Comparison of ENCODE assay signal across 8 cellular contexts in genomic region chr20:4949833-4950178, GRCh38. TPM values are rescaled to one million over a fixed set of nuclear protein-coding genes. Genes with fewer than 3 reads are reported as not detected.
DNase-seq lines count a peak whose midpoint lies in the region; ATAC-seq lines count a peak whose summit lies in the region.

No MANE protein-coding gene starts in this region.

- DNase-seq in CD1c-positive myeloid dendritic cell (ENCODE audit: extremely low spot score): peak; percentile 27
- DNase-seq in Kasumi-1 (lab: John Stamatoyannopoulos, UW): peak; percentile 10 to 50
- peak; percentile 8 to 14 for DNase-seq in activated T-cell treated with anti-CD3 and anti-CD28 coated beads, Interleukin-2, amount 50 U/mL, for 72 hours
- DNase-seq in germinal center (ENCODE audit: low spot score): peak; percentile 66
- DNase-seq in NCI-H1417 (lab: John Stamatoyannopoulos, UW): no peak

- no peaks in the 10 kb centered on the region for H3K27me3 Mint-ChIP-seq in activated T-cell treated with anti-CD3 and anti-CD28 coated beads, Interleukin-2, amount 50 U/mL, for 72 hours (ENCODE audit: low read depth)

- no peak overlapping the region for H3K27ac Mint-ChIP-seq in activated T-cell treated with anti-CD3 and anti-CD28 coated beads, Interleukin-2, amount 50 U/mL, for 72 hours

- no peak overlapping the region for H3K9ac ChIP-seq in rectal smooth muscle tissue (ENCODE audit: low read length)

- peaks cover 41% of the 10 kb centered on the region for H3K4me1 Mint-ChIP-seq in activated T-cell treated with anti-CD3 and anti-CD28 coated beads, Interleukin-2, amount 50 U/mL, for 72 hours (ENCODE audit: low read depth)

- no peaks in the 10 kb centered on the region for H3K27me3 ChIP-seq in rectal smooth muscle tissue (ENCODE audit: control insufficient read depth, insufficient read depth, low read length)

- H3K4me1 ChIP-seq in rectal smooth muscle tissue (ENCODE audit: control insufficient read depth, insufficient read depth, low read length): peaks cover 12% of the 10 kb centered on the region

- H3K36me3 Mint-ChIP-seq in activated T-cell treated with anti-CD3 and anti-CD28 coated beads, Interleukin-2, amount 50 U/mL, for 72 hours (ENCODE audit: insufficient read depth in 2 of 2): peaks cover 3 to 6% of the 10 kb centered on the region in 2 donors

- ATAC-seq in GM18858 (IDR thresholded peaks at IDR 0.05; ENCODE audit: unreplicated experiment) (peak; percentile 67), GM18520 (IDR thresholded peaks at IDR 0.05; ENCODE audit: unreplicated experiment) (no peak)
- peak in 1 of 2 donors; percentile 81 for ATAC-seq in activated T-cell treated with anti-CD3 and anti-CD28 coated beads, Interleukin-2, amount 50 U/mL, for 72 hours (replicated peaks in 1 of 2)

- H3K4me3 Mint-ChIP-seq in activated T-cell treated with anti-CD3 and anti-CD28 coated beads, Interleukin-2, amount 50 U/mL, for 72 hours: peak overlapping the region; percentile 23 to 65

- no peak overlapping the region for H3K27ac ChIP-seq in rectal smooth muscle tissue (ENCODE audit: low read depth, low read length)

- no peaks in the 10 kb centered on the region for H3K9me3 Mint-ChIP-seq in activated T-cell treated with anti-CD3 and anti-CD28 coated beads, Interleukin-2, amount 50 U/mL, for 72 hours

- no peaks in the 10 kb centered on the region for H3K36me3 ChIP-seq in rectal smooth muscle tissue (ENCODE audit: control insufficient read depth, insufficient read depth, low read length)

- H3K4me3 ChIP-seq in rectal smooth muscle tissue (ENCODE audit: low read length): peak overlapping the region; percentile 25

RNA-seq across cellular contexts. Expression of gene SLC23A2, which starts 51.5 kb away (rescaled TPM):
- total RNA-seq in activated T-cell treated with anti-CD3 and anti-CD28 coated beads, Interleukin-2, amount 50 U/mL, for 72 hours: 10 to 100 TPM; 21.4 to 22.2 TPM

Comparison
In these comparisons a context has a peak if more than half of its experiments do, and no peak if none do; other contexts are left out.
1. DNase-seq: peak in CD1c-positive myeloid dendritic cell (single experiment), Kasumi-1 (2 of 2), activated T-cell treated with anti-CD3 and anti-CD28 coated beads, Interleukin-2, amount 50 U/mL, for 72 hours (2 of 2) and germinal center (single experiment); none in NCI-H1417 (0 of 3).